In genomic region chr3:119898478-119899177, GRCh38 we compare ENCODE assay signal across 1 cellular context.
TF ChIP-seq lines count a peak whose summit lies in the region.

No MANE protein-coding gene starts in this region.

TF ChIP-seq in IMR-90, 13 proteins besides CTCF, POLR2A, EP300 and RAD21:
- TF ChIP-seq RFX5 (IDR thresholded peaks at IDR 0.05; ENCODE audit: low read depth, low read length) = no peak
- TF ChIP-seq RCOR1 (IDR thresholded peaks at IDR 0.05; ENCODE audit: insufficient replicate concordance, low read length) = no peak
- no peak for TF ChIP-seq CHD1 (IDR thresholded peaks at IDR 0.05; ENCODE audit: low read depth, low read length)
- no peak for TF ChIP-seq MAFK (IDR thresholded peaks at IDR 0.05; ENCODE audit: low read depth, low read length)
- no peak for TF ChIP-seq USF2 (IDR thresholded peaks at IDR 0.05; ENCODE audit: low read depth, low read length)
